2 cellular contexts compared by ENCODE assay signal in genomic region chr12:125089626-125090025, GRCh38.
A peak's percentile ranks its signal among the peaks of the same experiment; 100 is the strongest.
TF ChIP-seq lines count a peak whose summit lies in the region.

No MANE protein-coding gene starts in this region.

TF ChIP-seq in HepG2, 621 proteins besides CTCF, POLR2A, EP300 and RAD21:
- TF ChIP-seq FOXP1 (IDR thresholded peaks at IDR 0.05): 0 out of 2 replicates have a peak, but pooled peaks have one; percentile 9
- TF ChIP-seq FOXP1 (CRISPR knock-in tag; IDR thresholded peaks at IDR 0.05): no peak
- TF ChIP-seq SOX6 (IDR thresholded peaks at IDR 0.05): 0 out of 2 replicates have a peak, but pooled peaks have one; percentile 51
- no peak for TF ChIP-seq SOX6 (CRISPR knock-in tag; IDR thresholded peaks at IDR 0.05)
- no peak for TF ChIP-seq POGZ (CRISPR knock-in tag; IDR thresholded peaks at IDR 0.05)
- no peak for TF ChIP-seq CCAR2 (optimal IDR thresholded peaks at IDR 0.05; ENCODE audit: low read depth, low read length)
- TF ChIP-seq ZNF547 (CRISPR knock-in tag; IDR thresholded peaks at IDR 0.05): no peak
- TF ChIP-seq SRSF1 (optimal IDR thresholded peaks at IDR 0.05; ENCODE audit: low read depth, low read length): no peak
- TF ChIP-seq FOXA1 (IDR thresholded peaks at IDR 0.05): 0 out of 2 replicates have a peak, but pooled peaks have one; percentile 8
- TF ChIP-seq FOXA1 (CRISPR knock-in tag; IDR thresholded peaks at IDR 0.05): no peak
- 0 out of 2 replicates have a peak, but pooled peaks have one; percentile 21 for TF ChIP-seq NBN (conservative IDR thresholded peaks at IDR 0.05)
- no peak for TF ChIP-seq IRF2 (CRISPR knock-in tag; IDR thresholded peaks at IDR 0.05)
- TF ChIP-seq ZNF460 (CRISPR knock-in tag; IDR thresholded peaks at IDR 0.05; ENCODE audit: borderline replicate concordance): no peak
- no peak for TF ChIP-seq ZFP90 (CRISPR knock-in tag; IDR thresholded peaks at IDR 0.05; ENCODE audit: borderline replicate concordance)

TF ChIP-seq in IMR-90, 13 proteins besides CTCF, POLR2A, EP300 and RAD21:
- TF ChIP-seq CHD1 (IDR thresholded peaks at IDR 0.05; ENCODE audit: low read depth, low read length) (no peak), RCOR1 (IDR thresholded peaks at IDR 0.05; ENCODE audit: insufficient replicate concordance, low read length) (no peak), SMC3 (IDR thresholded peaks at IDR 0.05; ENCODE audit: low read depth, low read length) (no peak), CEBPB (IDR thresholded peaks at IDR 0.05; ENCODE audit: low read depth, low read length) (no peak), MAFK (IDR thresholded peaks at IDR 0.05; ENCODE audit: low read depth, low read length) (no peak), ELK1 (IDR thresholded peaks at IDR 0.05; ENCODE audit: borderline replicate concordance, low read depth, low read length) (no peak), RFX5 (IDR thresholded peaks at IDR 0.05; ENCODE audit: low read depth, low read length) (no peak), USF2 (IDR thresholded peaks at IDR 0.05; ENCODE audit: low read depth, low read length) (no peak), NFE2L2 (IDR thresholded peaks at IDR 0.05; ENCODE audit: low read depth, low read length) (no peak), MXI1 (IDR thresholded peaks at IDR 0.05; ENCODE audit: borderline replicate concordance, low read depth, low read length) (no peak)
